Comparison of ENCODE assay signal across 11 cellular contexts in the genomic region with DNA sequence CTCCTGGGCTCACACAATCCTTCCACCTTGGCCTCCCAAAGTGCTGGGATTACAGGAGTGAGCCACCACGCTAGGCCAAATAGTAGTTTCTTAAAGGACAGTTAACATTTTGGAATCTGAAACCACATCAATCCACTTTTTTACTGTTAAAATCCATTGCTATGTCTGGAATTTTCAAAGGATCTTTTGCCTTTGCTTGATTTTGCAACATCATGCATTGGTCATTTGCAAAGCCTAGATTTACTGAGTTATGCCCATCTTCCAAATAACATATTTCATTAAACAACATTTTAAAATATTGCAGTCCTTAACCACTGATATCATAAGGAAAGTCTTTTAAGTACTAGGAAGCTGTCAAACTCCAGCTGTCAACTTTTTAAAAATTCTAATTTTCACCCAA. TPM values are rescaled to one million over a fixed set of nuclear protein-coding genes. Genes with fewer than 3 reads are reported as not detected.
DNase-seq lines count a peak whose midpoint lies in the region; ATAC-seq and TF ChIP-seq lines count a peak whose summit lies in the region.
"Had no signal": no experiment of that assay in that cellular context is flagged by ENCODE, and none has a peak within 500 bp of the region (broad histone marks: within the 10 kb centered on the region; RNA-seq: fewer than 3 reads in every experiment).

No MANE protein-coding gene starts in this region.

- H3K36me3 ChIP-seq in left ventricle myocardium inferior (no peaks in the 10 kb centered on the region), gastroesophageal sphincter (peaks cover 0 to 3% of the 10 kb centered on the region in 2 donors), tibial artery (peaks cover 0 to 10% (median 6%) of the 10 kb centered on the region in 3 donors)
- H3K36me3 ChIP-seq: lower lobe of right lung had no signal

- H3K4me3 ChIP-seq in left ventricle myocardium inferior (no peak overlapping the region), right cardiac atrium (ENCODE audit: low read length) (no peak overlapping the region), gastroesophageal sphincter (no peak overlapping the region), tibial artery (no peak overlapping the region)
- H3K4me3 ChIP-seq: upper lobe of left lung had no signal

- H3K27ac ChIP-seq in left ventricle myocardium inferior (replicated peaks) (peak overlapping the region; percentile 30), right cardiac atrium (ENCODE audit: low read length) (no peak overlapping the region), gastroesophageal sphincter (peak overlapping the region; percentile 92 to 100 (median 98)), tibial artery (peak overlapping the region; percentile 92 to 97)
- H3K27ac ChIP-seq: lower lobe of right lung had no signal

- TF ChIP-seq POLR2A in gastroesophageal sphincter (IDR thresholded peaks at IDR 0.05) = no peak

- no peak for TF ChIP-seq EP300 in gastroesophageal sphincter (IDR thresholded peaks at IDR 0.05)

- H3K4me1 ChIP-seq in left ventricle myocardium inferior (peaks cover 53% of the 10 kb centered on the region), right cardiac atrium (ENCODE audit: control insufficient read depth, insufficient read depth, low read length) (no peaks in the 10 kb centered on the region), gastroesophageal sphincter (peaks cover 0 to 74% (median 21%) of the 10 kb centered on the region in 3 donors), tibial artery (peaks cover 0 to 56% (median 25%) of the 10 kb centered on the region in 4 donors)

- WGBS in right cardiac atrium = 93% methylated on average over 1 of the region's 1 CpG
- 11 to 33% methylated on average over 1 of the region's 1 CpG for WGBS in gastroesophageal sphincter (ENCODE audit: low coverage in 1 of 2), 2 donors

- intact Hi-C loops in left ventricle myocardium inferior (cut with micrococcal nuclease) = no loop called here
- intact Hi-C loops in right cardiac atrium (cut with DNase I) = no loop called here
- intact Hi-C loops in tibial artery (cut with DNase I; ENCODE audit: low total_unique reads) = loop anchor here (5.0 kb wide), 1 partner anchor 156 kb away; a partner anchor contains a TSS

- no peaks in the 10 kb centered on the region for H3K9me3 ChIP-seq in left ventricle myocardium inferior (replicated peaks)
- H3K9me3 ChIP-seq in right cardiac atrium (ENCODE audit: control insufficient read depth, low read length) = no peaks in the 10 kb centered on the region
- no peaks in the 10 kb centered on the region for H3K9me3 ChIP-seq in gastroesophageal sphincter
- H3K9me3 ChIP-seq in tibial artery = no peaks in the 10 kb centered on the region
- H3K9me3 ChIP-seq: lower lobe of right lung, upper lobe of left lung had no signal

- DNase-seq in left ventricle myocardium inferior (no peak), right cardiac atrium (no peak), tibial artery (no peak), DMS153 treated with DMSO at 0.1 percent for 48 hours (lab: John Stamatoyannopoulos, UW; ENCODE audit: unreplicated experiment) (no peak)
- DNase-seq in stimulated activated CD4-positive, alpha-beta T cell treated with anti-CD3 and anti-CD28 coated beads, Interleukin-12 subunit alpha, Interleukin-12 subunit beta, amount 100 ng/mL, for 4 hours = no peak
- DNase-seq: activated CD8-positive, alpha-beta memory T cell treated with anti-CD3 and anti-CD28 coated beads, Interleukin-2, amount 50 U/mL, for 48 hours; lower lobe of right lung; NCI-H2171; occipital lobe; upper lobe of left lung had no signal

- no peak for TF ChIP-seq CTCF in left ventricle myocardium inferior (IDR thresholded peaks at IDR 0.05; ENCODE audit: borderline replicate concordance)
- TF ChIP-seq CTCF in gastroesophageal sphincter (IDR thresholded peaks at IDR 0.05) = no peak
- TF ChIP-seq CTCF in tibial artery (IDR thresholded peaks at IDR 0.05) = no peak

- H3K27me3 ChIP-seq in left ventricle myocardium inferior (ENCODE audit: low read depth) = no peaks in the 10 kb centered on the region
- no peaks in the 10 kb centered on the region for H3K27me3 ChIP-seq in right cardiac atrium (ENCODE audit: control insufficient read depth, insufficient read depth)
- no peaks in the 10 kb centered on the region for H3K27me3 ChIP-seq in gastroesophageal sphincter
- H3K27me3 ChIP-seq in tibial artery = peaks cover 0 to 3% of the 10 kb centered on the region in 2 donors
- H3K27me3 ChIP-seq: upper lobe of left lung had no signal

- ATAC-seq in right cardiac atrium (no peak), gastroesophageal sphincter (no peak)
- ATAC-seq: lower lobe of right lung had no signal

RNA-seq across cellular contexts. Expression of a gene that starts 3.3 kb away (rescaled TPM):
- 37.3 TPM for total RNA-seq in left ventricle myocardium inferior
- total RNA-seq in right cardiac atrium = 10 to 100 TPM; 50.4 to 60.4 (median 52.2) TPM
- 21.8 TPM for polyA plus RNA-seq in right cardiac atrium
- total RNA-seq in gastroesophageal sphincter = 10 to 100 TPM; 25.8 to 68.2 (median 47.3) TPM

RNA-seq across cellular contexts. Expression of a gene that starts 55.2 kb away (rescaled TPM):
- total RNA-seq in left ventricle myocardium inferior = 0.52 TPM
- under 1 TPM; 0.32 to 0.77 (median 0.62) TPM for total RNA-seq in right cardiac atrium
- polyA plus RNA-seq in right cardiac atrium = 0.18 TPM
- total RNA-seq in gastroesophageal sphincter = 1 to 10 TPM in 1 of 4 donors, under 1 TPM in 3; 0.13 to 2.2 (median 0.29) TPM

RNA-seq across cellular contexts. Expression of a gene that starts 56.6 kb away (rescaled TPM):
- total RNA-seq in left ventricle myocardium inferior (186 TPM), right cardiac atrium (100 to 1,000 TPM; 171 to 204 (median 188) TPM), gastroesophageal sphincter (100 to 1,000 TPM; 192 to 245 (median 232) TPM)
- polyA plus RNA-seq in right cardiac atrium = 344 TPM
